ENCODE assay signal across 20 cellular contexts in genomic region chr11:134387501-134387900, GRCh38. TPM values are rescaled to one million over a fixed set of nuclear protein-coding genes. Genes with fewer than 3 reads are reported as not detected.
DNase-seq lines count a peak whose midpoint lies in the region; ATAC-seq, FAIRE-seq and TF ChIP-seq lines count a peak whose summit lies in the region.
"Had no signal": no experiment of that assay in that cellular context is flagged by ENCODE, and none has a peak within 500 bp of the region (broad histone marks: within the 10 kb centered on the region; RNA-seq: fewer than 3 reads in every experiment).

No MANE protein-coding gene starts in this region.

- H3K36me3 Mint-ChIP-seq in T-helper 17 cell (ENCODE audit: low read depth) = no peaks in the 10 kb centered on the region
- H3K36me3 Mint-ChIP-seq in glutamatergic neuron (ENCODE audit: unreplicated experiment) = peaks cover 6% of the 10 kb centered on the region
- H3K36me3 Mint-ChIP-seq: CD14-positive monocyte had no signal

- no peak for TF ChIP-seq POLR2A in GM12892 (IDR thresholded peaks at IDR 0.05; ENCODE audit: low read depth, low read length)

- H3K4me3 Mint-ChIP-seq in T-helper 17 cell (peak overlapping the region; percentile 88), glutamatergic neuron (ENCODE audit: unreplicated experiment) (peak overlapping the region; percentile 45)
- H3K4me3 Mint-ChIP-seq: CD14-positive monocyte had no signal

- no peak overlapping the region for H3K27ac Mint-ChIP-seq in T-helper 17 cell
- peak overlapping the region; percentile 8 for H3K27ac Mint-ChIP-seq in glutamatergic neuron (ENCODE audit: unreplicated experiment)

- peak; percentile 42 for DNase-seq in Right ventricle myocardium inferior (ENCODE audit: missing footprints)
- DNase-seq in left cardiac atrium = no peak
- DNase-seq in T-helper 17 cell = no peak
- no peak for DNase-seq in glutamatergic neuron
- no peak for DNase-seq in lower lobe of right lung
- DNase-seq in GM12892 (ENCODE audit: insufficient read length) = no peak
- DNase-seq: ACHN, COR-L47, DMS 273 treated with DMSO at 0.1 percent for 48 hours, GM23248, NCI-H1105, NCI-H2081, NCI-H2171 treated with DMSO at 0.1 percent for 48 hours, NCI-H446 treated with DMSO at 0.1 percent for 48 hours had no signal

- H3K36me3 ChIP-seq in lower lobe of right lung = no peaks in the 10 kb centered on the region
- H3K36me3 ChIP-seq: SJSA1 had no signal

- H3K27me3 Mint-ChIP-seq in T-helper 17 cell (peaks cover 34% of the 10 kb centered on the region), glutamatergic neuron (ENCODE audit: unreplicated experiment) (peaks cover 8% of the 10 kb centered on the region)

- no peak for FAIRE-seq in GM12892 (lab: Jason Lieb, UNC)

- H3K27me3 ChIP-seq in lower lobe of right lung (ENCODE audit: low read depth) = peaks cover 19% of the 10 kb centered on the region
- H3K27me3 ChIP-seq: SJSA1 had no signal

- no peaks in the 10 kb centered on the region for H3K9me3 ChIP-seq in T-helper 17 cell (ENCODE audit: control insufficient read depth, low read length, poor library complexity, severe bottlenecking)
- no peaks in the 10 kb centered on the region for H3K9me3 ChIP-seq in lower lobe of right lung
- H3K9me3 ChIP-seq: SJSA1 had no signal

- TF ChIP-seq CTCF in glutamatergic neuron (IDR thresholded peaks at IDR 0.05; ENCODE audit: partially characterized antibody, unreplicated experiment) = no peak
- TF ChIP-seq CTCF in lower lobe of right lung (IDR thresholded peaks at IDR 0.05) = no peak

- no peaks in the 10 kb centered on the region for H3K4me1 ChIP-seq in lower lobe of right lung
- H3K4me1 ChIP-seq: SJSA1 had no signal

- peaks cover 11% of the 10 kb centered on the region for H3K9me3 Mint-ChIP-seq in glutamatergic neuron (ENCODE audit: unreplicated experiment)
- H3K9me3 Mint-ChIP-seq: CD14-positive monocyte had no signal

- no peak overlapping the region for H3K4me3 ChIP-seq in lower lobe of right lung
- H3K4me3 ChIP-seq: GM23248, SJSA1 had no signal

- H3K27ac ChIP-seq in lower lobe of right lung = no peak overlapping the region
- H3K27ac ChIP-seq: GM23248, SJSA1 had no signal

- intact Hi-C loops in Right ventricle myocardium inferior (cut with DNase I) = no loop called here
- intact Hi-C loops in left cardiac atrium (cut with DNase I) = no loop called here
- intact Hi-C loops in lower lobe of right lung (cut with DNase I) = no loop called here

- ATAC-seq in Right ventricle myocardium inferior (no peak), left cardiac atrium (no peak), T-helper 17 cell (no peak), lower lobe of right lung (no peak), GM18517 (IDR thresholded peaks at IDR 0.05; ENCODE audit: unreplicated experiment) (no peak)
- ATAC-seq: HCT116, Panc1 had no signal

- H3K4me1 Mint-ChIP-seq in T-helper 17 cell (peaks cover 26% of the 10 kb centered on the region), glutamatergic neuron (ENCODE audit: low read depth, unreplicated experiment) (peaks cover 30% of the 10 kb centered on the region)

RNA-seq across cellular contexts. Expression of gene B3GAT1, which starts 24.5 kb away (rescaled TPM):
- 0.16 TPM for total RNA-seq in Right ventricle myocardium inferior
- total RNA-seq in left cardiac atrium = under 1 TPM; 0.08 to 0.35 TPM
- under 1 TPM; 0.17 to 0.18 TPM for total RNA-seq in T-helper 17 cell
- 240 TPM for total RNA-seq in glutamatergic neuron (ENCODE audit: unreplicated experiment)
- 1.4 TPM for total RNA-seq in lower lobe of right lung
- not detected for polyA plus RNA-seq in GM12892 (2012; ENCODE audit: missing spikeins)
- total RNA-seq: GM23248, LHCN-M2, SJSA1 had no signal
- polyA plus RNA-seq: CD14-positive monocyte, GM23248 had no signal

RNA-seq across cellular contexts. Expression of gene GLB1L2, which starts 55.7 kb away (rescaled TPM):
- total RNA-seq in Right ventricle myocardium inferior (0.32 TPM), left cardiac atrium (under 1 TPM; 0.65 to 0.91 TPM), T-helper 17 cell (under 1 TPM; 0.37 to 0.73 TPM), glutamatergic neuron (ENCODE audit: unreplicated experiment) (1.0 TPM), lower lobe of right lung (5.1 TPM)
- polyA plus RNA-seq in GM12892 (2012; ENCODE audit: missing spikeins) = 0.19 TPM
- total RNA-seq: GM23248, LHCN-M2, SJSA1 had no signal
- polyA plus RNA-seq: CD14-positive monocyte had no signal

Comparison
In these comparisons a context has a peak if more than half of its experiments do, and no peak if none do; other contexts are left out.
1. RNA of gene B3GAT1, which starts 24.5 kb away (total RNA-seq): 240 TPM in glutamatergic neuron (single experiment); 1.4 TPM in lower lobe of right lung (single experiment), 0.08 to 0.35 TPM in left cardiac atrium, 0.17 to 0.18 TPM in T-helper 17 cell and 0.16 TPM in Right ventricle myocardium inferior (single experiment); every median in the first group is over 10 times any median in the second.